Comparison of ENCODE assay signal across 10 cellular contexts in genomic region chr17:66711936-66712335, GRCh38.
DNase-seq lines count a peak whose midpoint lies in the region; ATAC-seq and TF ChIP-seq lines count a peak whose summit lies in the region.
"Had no signal": no experiment of that assay in that cellular context is flagged by ENCODE, and none has a peak within 500 bp of the region (broad histone marks: within the 10 kb centered on the region; RNA-seq: fewer than 3 reads in every experiment).

No MANE protein-coding gene starts in this region.

- H3K4me2 ChIP-seq in SU-DHL-6 (ENCODE audit: low read depth, low read length, poor library complexity, severe bottlenecking) = no peak overlapping the region

- H3K9ac ChIP-seq in SU-DHL-6 (ENCODE audit: low read length) = no peak overlapping the region

- H3K36me3 Mint-ChIP-seq in activated T-cell treated with anti-CD3 and anti-CD28 coated beads, Interleukin-2, amount 50 U/mL, for 72 hours (ENCODE audit: insufficient read depth in 2 of 2) = peaks cover 3 to 5% of the 10 kb centered on the region in 2 donors

- no peaks in the 10 kb centered on the region for H3K79me2 ChIP-seq in SU-DHL-6 (ENCODE audit: insufficient read depth, low read length)

- H4K20me1 ChIP-seq in SU-DHL-6 (ENCODE audit: low read depth, low read length) = no peaks in the 10 kb centered on the region

- WGBS in tibial nerve, 2 donors = 44 to 66% methylated on average over 2 of the region's 2 CpGs

- peaks cover 0 to 48% (median 6%) of the 10 kb centered on the region in 4 donors for H3K4me1 ChIP-seq in tibial nerve
- H3K4me1 ChIP-seq in tibial artery = no peaks in the 10 kb centered on the region
- H3K4me1 ChIP-seq in BE2C = peaks cover 14% of the 10 kb centered on the region

- H3F3A ChIP-seq in SU-DHL-6 (ENCODE audit: insufficient read depth) = peaks cover 8% of the 10 kb centered on the region; the same call in 1 of the 2 replicates

- H3K4me3 ChIP-seq in SU-DHL-6 (ENCODE audit: insufficient read depth, low read length, poor library complexity, severe bottlenecking) (no peak overlapping the region), tibial nerve (no peak overlapping the region), tibial artery (no peak overlapping the region), BE2C (ENCODE audit: low read depth, low read length) (no peak overlapping the region)

- H3K27ac Mint-ChIP-seq in activated T-cell treated with anti-CD3 and anti-CD28 coated beads, Interleukin-2, amount 50 U/mL, for 72 hours = peak overlapping the region; percentile 46

- DNase-seq in activated T-cell treated with anti-CD3 and anti-CD28 coated beads, Interleukin-2, amount 50 U/mL, for 72 hours = no peak
- no peak for DNase-seq in activated T-cell treated with anti-CD3 and anti-CD28 coated beads, Interleukin-2, amount 50 U/mL, for 48 hours
- DNase-seq in iPS DF 19.7 (ENCODE audit: low read depth, low spot score) (peak; percentile 28), tibial nerve (ENCODE audit: low spot score in 2 of 2) (peak; percentile 69 to 71), tibial artery (no peak), BE2C (no peak), DMS 273 treated with DMSO at 0.1 percent for 48 hours (lab: John Stamatoyannopoulos, UW) (no peak)
- DNase-seq: SW 1271 had no signal

- intact Hi-C loops in tibial artery (cut with DNase I; ENCODE audit: low total_unique reads) = no loop called here

- H3K27ac ChIP-seq in SU-DHL-6 (ENCODE audit: low read depth, low read length) = peak overlapping the region; percentile 73
- peak overlapping the region; percentile 48 to 78 (median 68) for H3K27ac ChIP-seq in tibial nerve
- no peak overlapping the region for H3K27ac ChIP-seq in tibial artery
- H3K27ac ChIP-seq: HL-60 had no signal

- TF ChIP-seq POLR2A in tibial nerve (IDR thresholded peaks at IDR 0.05) = peak in 1 of 2 donors; percentile 7

- peak in 1 of 2 donors; percentile 61 for TF ChIP-seq EP300 in tibial nerve (IDR thresholded peaks at IDR 0.05)

- no peaks in the 10 kb centered on the region for H3K27me3 ChIP-seq in SU-DHL-6 (ENCODE audit: low read length)
- no peaks in the 10 kb centered on the region for H3K27me3 ChIP-seq in tibial nerve
- no peaks in the 10 kb centered on the region for H3K27me3 ChIP-seq in tibial artery
- H3K27me3 ChIP-seq in BE2C = no peaks in the 10 kb centered on the region

- ATAC-seq in activated T-cell treated with anti-CD3 and anti-CD28 coated beads, Interleukin-2, amount 50 U/mL, for 72 hours (replicated peaks in 1 of 2) = no peak

- H3K9me3 Mint-ChIP-seq in activated T-cell treated with anti-CD3 and anti-CD28 coated beads, Interleukin-2, amount 50 U/mL, for 72 hours = no peaks in the 10 kb centered on the region

- H2AFZ ChIP-seq in SU-DHL-6 (ENCODE audit: low read depth, low read length, severe bottlenecking) = no peak overlapping the region

- no peaks in the 10 kb centered on the region for H3K9me3 ChIP-seq in SU-DHL-6 (ENCODE audit: insufficient read depth, low read length)
- no peaks in the 10 kb centered on the region for H3K9me3 ChIP-seq in tibial nerve
- no peaks in the 10 kb centered on the region for H3K9me3 ChIP-seq in tibial artery
- H3K9me3 ChIP-seq in BE2C = no peaks in the 10 kb centered on the region

- no peaks in the 10 kb centered on the region for H3K9me2 ChIP-seq in SU-DHL-6 (replicated peaks; ENCODE audit: insufficient read depth, low read length)

- TF ChIP-seq CTCF in SU-DHL-6 (IDR thresholded peaks at IDR 0.05; ENCODE audit: insufficient read depth, low read length, poor library complexity, severe bottlenecking) = no peak
- no peak for TF ChIP-seq CTCF in tibial nerve (IDR thresholded peaks at IDR 0.05)
- no peak for TF ChIP-seq CTCF in tibial artery (IDR thresholded peaks at IDR 0.05)
- TF ChIP-seq CTCF in BE2C (IDR thresholded peaks at IDR 0.05; ENCODE audit: low read depth, low read length) = no peak

- peaks cover 38% of the 10 kb centered on the region for H3K4me1 Mint-ChIP-seq in activated T-cell treated with anti-CD3 and anti-CD28 coated beads, Interleukin-2, amount 50 U/mL, for 72 hours (ENCODE audit: low read depth)

- H3K4me3 Mint-ChIP-seq in activated T-cell treated with anti-CD3 and anti-CD28 coated beads, Interleukin-2, amount 50 U/mL, for 72 hours = no peak overlapping the region

- H3K27me3 Mint-ChIP-seq in activated T-cell treated with anti-CD3 and anti-CD28 coated beads, Interleukin-2, amount 50 U/mL, for 72 hours (ENCODE audit: low read depth) = no peaks in the 10 kb centered on the region

- H3K36me3 ChIP-seq in SU-DHL-6 (ENCODE audit: low read length) = no peaks in the 10 kb centered on the region
- peaks cover 0 to 3% (median 0%) of the 10 kb centered on the region in 3 donors for H3K36me3 ChIP-seq in tibial nerve
- H3K36me3 ChIP-seq in tibial artery = no peaks in the 10 kb centered on the region
- H3K36me3 ChIP-seq in BE2C = no peaks in the 10 kb centered on the region

Comparison
In these comparisons a context has a peak if more than half of its experiments do, and no peak if none do; other contexts are left out.
1. DNase-seq: peak in iPS DF 19.7 (single experiment) and tibial nerve (2 of 2); none in activated T-cell treated with anti-CD3 and anti-CD28 coated beads, Interleukin-2, amount 50 U/mL, for 72 hours (0 of 2), activated T-cell treated with anti-CD3 and anti-CD28 coated beads, Interleukin-2, amount 50 U/mL, for 48 hours (0 of 2), tibial artery (0 of 2), BE2C (single experiment) and DMS 273 treated with DMSO at 0.1 percent for 48 hours (single experiment).
2. H3K27ac ChIP-seq: peak in SU-DHL-6 (single experiment) and tibial nerve (4 of 4); none in tibial artery (0 of 2).